25 cellular contexts compared by ENCODE assay signal in the genomic region with DNA sequence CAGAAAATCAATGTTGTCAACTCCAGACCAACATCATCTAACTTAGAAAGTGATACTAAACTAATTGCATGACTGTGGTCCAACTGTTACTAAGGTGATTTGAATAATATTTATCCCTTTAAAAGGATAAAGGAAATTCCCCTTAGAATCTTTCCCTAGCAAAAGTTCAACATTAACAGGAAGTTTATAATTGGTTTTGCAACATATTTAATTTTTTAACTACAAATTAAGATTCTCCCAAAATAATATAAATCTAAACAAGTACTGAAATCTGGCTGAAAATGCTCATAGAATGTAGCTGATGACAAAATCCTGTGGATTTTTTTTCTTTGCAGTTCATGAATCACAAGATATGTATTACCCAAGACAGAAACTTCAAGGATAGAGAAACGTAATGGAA.
A peak's percentile ranks its signal among the peaks of the same experiment; 100 is the strongest.
DNase-seq lines count a peak whose midpoint lies in the region; ATAC-seq and TF ChIP-seq lines count a peak whose summit lies in the region.
"Had no signal": no experiment of that assay in that cellular context is flagged by ENCODE, and none has a peak within 500 bp of the region (broad histone marks: within the 10 kb centered on the region; RNA-seq: fewer than 3 reads in every experiment).

No MANE protein-coding gene starts in this region.

- H3K4me1 ChIP-seq in breast epithelium, result no peaks in the 10 kb centered on the region
- H3K4me1 ChIP-seq: parathyroid adenoma had no signal

- H3K4me3 Mint-ChIP-seq in MCF 10A (ENCODE audit: unreplicated experiment) (no peak overlapping the region), chondrocyte (ENCODE audit: unreplicated experiment) (no peak overlapping the region)
- H3K4me3 Mint-ChIP-seq: activated B cell treated with CpG ODN at 0.5 μM for 24 hours; activated CD8-positive, alpha-beta memory T cell treated with anti-CD3 and anti-CD28 coated beads, Interleukin-2, amount 10 ng/mL, durations not matched to agents 7 days and 5 days; CD4-positive, alpha-beta T cell; stimulated activated memory B cell treated with anti-CD40 and anti-IgM and Interleukin-4, amounts not matched to agents 10 μg/mL and 1 μg/mL and 100 μg/mL, for 72 hours; T-helper 1 cell treated with Interleukin-12 subunit alpha and Interleukin-12 subunit beta and Interleukin-4 antibody, amounts not matched to agents 30 μg/mL and 1 μg/mL, for 36 hours had no signal

- DNase-seq in MCF 10A (ENCODE audit: unreplicated experiment), result peak; percentile 5
- DNase-seq in breast epithelium (ENCODE audit: low spot score in 2 of 2), result no peak
- DNase-seq in chondrocyte (ENCODE audit: low spot score), result no peak
- DNase-seq in kidney tubule cell (ENCODE audit: low spot score), result peak; percentile 33
- no peak for DNase-seq in G401 (ENCODE audit: low spot score)
- DNase-seq in activated CD4-positive, alpha-beta T cell treated with anti-CD3 and anti-CD28 coated beads for 4 hours, result no peak
- DNase-seq in DMS114 treated with DMSO at 0.1 percent for 48 hours (lab: John Stamatoyannopoulos, UW; ENCODE audit: unreplicated experiment), result no peak
- DNase-seq: 8988T; activated B cell treated with CpG ODN at 0.5 μM for 24 hours; activated CD8-positive, alpha-beta memory T cell treated with anti-CD3 and anti-CD28 coated beads, Interleukin-2, amount 10 ng/mL, durations not matched to agents 7 days and 5 days; activated gamma-delta T cell treated with Interleukin-2 at 50 U/mL for 16 hours; aorta; CD4-positive, alpha-beta T cell; dermis blood vessel endothelial cell; DMS79 treated with DMSO at 0.1 percent for 48 hours; hypothalamus; left cardiac atrium; NCI-H1105 had no signal

- POLR2A ChIA-PET in MCF 10A (lab: Yijun Ruan, JAX), result interaction anchor here (0.7 kb wide), 1 partner anchor 81 kb away, joined by 3 read pairs; no protein-coding TSS in a partner anchor

- CTCF ChIA-PET in MCF 10A (lab: Yijun Ruan, JAX), result interaction anchor here (0.6 kb wide), 1 partner anchor 51 kb away, joined by 3 read pairs; no protein-coding TSS in a partner anchor

- H3K9me3 ChIP-seq in breast epithelium, result no peaks in the 10 kb centered on the region
- H3K9me3 ChIP-seq: esophagus muscularis mucosa, tibial nerve had no signal

- H3K27ac Mint-ChIP-seq in MCF 10A (ENCODE audit: low read depth, unreplicated experiment) (no peak overlapping the region), chondrocyte (ENCODE audit: unreplicated experiment) (peak overlapping the region; percentile 49)
- H3K27ac Mint-ChIP-seq: activated B cell treated with CpG ODN at 0.5 μM for 24 hours; activated CD8-positive, alpha-beta memory T cell treated with anti-CD3 and anti-CD28 coated beads, Interleukin-2, amount 10 ng/mL, durations not matched to agents 7 days and 5 days; CD4-positive, alpha-beta T cell; stimulated activated memory B cell treated with anti-CD40 and anti-IgM and Interleukin-4, amounts not matched to agents 10 μg/mL and 1 μg/mL and 100 μg/mL, for 72 hours; T-helper 1 cell treated with Interleukin-12 subunit alpha and Interleukin-12 subunit beta and Interleukin-4 antibody, amounts not matched to agents 30 μg/mL and 1 μg/mL, for 36 hours had no signal

- H3K4me3 ChIP-seq in breast epithelium, result no peak overlapping the region
- H3K4me3 ChIP-seq: esophagus muscularis mucosa, tibial nerve had no signal

- H3K9me3 Mint-ChIP-seq in MCF 10A (ENCODE audit: unreplicated experiment), result no peaks in the 10 kb centered on the region
- H3K9me3 Mint-ChIP-seq in chondrocyte (ENCODE audit: low read depth), result peaks cover under 1% of the 10 kb centered on the region
- H3K9me3 Mint-ChIP-seq: activated B cell treated with CpG ODN at 0.5 μM for 24 hours; CD4-positive, alpha-beta T cell; stimulated activated memory B cell treated with anti-CD40 and anti-IgM and Interleukin-4, amounts not matched to agents 10 μg/mL and 1 μg/mL and 100 μg/mL, for 72 hours; T-helper 1 cell treated with Interleukin-12 subunit alpha and Interleukin-12 subunit beta and Interleukin-4 antibody, amounts not matched to agents 30 μg/mL and 1 μg/mL, for 36 hours had no signal

- no peaks in the 10 kb centered on the region for H3K36me3 ChIP-seq in breast epithelium
- H3K36me3 ChIP-seq: esophagus muscularis mucosa, tibial nerve had no signal

- intact Hi-C loops in MCF 10A (cut with micrococcal nuclease), result no loop called here
- intact Hi-C loops in breast epithelium (cut with DNase I; ENCODE audit: low total_unique reads), result loop anchor here (5.0 kb wide), 1 partner anchor 150 kb away; a partner anchor contains a TSS

- in situ Hi-C loops in G401 (cut with HindIII; ENCODE audit: low sequenced_read_pairs), result no loop called here

- no peak for TF ChIP-seq CTCF in MCF 10A (IDR thresholded peaks at IDR 0.05; ENCODE audit: unreplicated experiment)
- no peak for TF ChIP-seq CTCF in breast epithelium (IDR thresholded peaks at IDR 0.05)
- no peak for TF ChIP-seq CTCF in chondrocyte (IDR thresholded peaks at IDR 0.05)

- no peaks in the 10 kb centered on the region for H3K4me1 Mint-ChIP-seq in MCF 10A (ENCODE audit: insufficient read depth, unreplicated experiment)
- peaks cover 20% of the 10 kb centered on the region for H3K4me1 Mint-ChIP-seq in chondrocyte (ENCODE audit: low read depth)
- H3K4me1 Mint-ChIP-seq: activated B cell treated with CpG ODN at 0.5 μM for 24 hours; activated CD8-positive, alpha-beta memory T cell treated with anti-CD3 and anti-CD28 coated beads, Interleukin-2, amount 10 ng/mL, durations not matched to agents 7 days and 5 days; stimulated activated memory B cell treated with anti-CD40 and anti-IgM and Interleukin-4, amounts not matched to agents 10 μg/mL and 1 μg/mL and 100 μg/mL, for 72 hours had no signal

- no peak for ATAC-seq in GM18502 (IDR thresholded peaks at IDR 0.05; ENCODE audit: poor library complexity, unreplicated experiment)
- ATAC-seq: activated CD8-positive, alpha-beta memory T cell treated with anti-CD3 and anti-CD28 coated beads, Interleukin-2, amount 10 ng/mL, durations not matched to agents 7 days and 5 days; stimulated activated memory B cell treated with anti-CD40 and anti-IgM and Interleukin-4, amounts not matched to agents 10 μg/mL and 1 μg/mL and 100 μg/mL, for 72 hours had no signal

- H3K36me3 Mint-ChIP-seq in MCF 10A (ENCODE audit: insufficient read depth, unreplicated experiment) (peaks cover 4% of the 10 kb centered on the region), chondrocyte (ENCODE audit: low read depth) (no peaks in the 10 kb centered on the region)
- H3K36me3 Mint-ChIP-seq: activated CD8-positive, alpha-beta memory T cell treated with anti-CD3 and anti-CD28 coated beads, Interleukin-2, amount 10 ng/mL, durations not matched to agents 7 days and 5 days; stimulated activated memory B cell treated with anti-CD40 and anti-IgM and Interleukin-4, amounts not matched to agents 10 μg/mL and 1 μg/mL and 100 μg/mL, for 72 hours had no signal

- H3K27me3 Mint-ChIP-seq in MCF 10A (ENCODE audit: insufficient read depth, unreplicated experiment), result no peaks in the 10 kb centered on the region
- no peaks in the 10 kb centered on the region for H3K27me3 Mint-ChIP-seq in chondrocyte (ENCODE audit: low read depth)
- H3K27me3 Mint-ChIP-seq: activated B cell treated with CpG ODN at 0.5 μM for 24 hours; activated CD8-positive, alpha-beta memory T cell treated with anti-CD3 and anti-CD28 coated beads, Interleukin-2, amount 10 ng/mL, durations not matched to agents 7 days and 5 days; CD4-positive, alpha-beta T cell; stimulated activated memory B cell treated with anti-CD40 and anti-IgM and Interleukin-4, amounts not matched to agents 10 μg/mL and 1 μg/mL and 100 μg/mL, for 72 hours had no signal

- no peaks in the 10 kb centered on the region for H3K27me3 ChIP-seq in breast epithelium
- H3K27me3 ChIP-seq: esophagus muscularis mucosa, tibial nerve had no signal

- no peak for TF ChIP-seq POLR2A in breast epithelium (IDR thresholded peaks at IDR 0.05)

- no TSS peak for BruUV-seq in MCF 10A (replicated peaks; lab: Mats Ljungman, UMichigan)

- H3K27ac ChIP-seq in breast epithelium, result no peak overlapping the region
- H3K27ac ChIP-seq: HL-60, parathyroid adenoma had no signal

Comparison
In these comparisons a context has a peak if more than half of its experiments do, and no peak if none do; other contexts are left out.
1. DNase-seq: peak in MCF 10A (single experiment) and kidney tubule cell (single experiment); none in breast epithelium (0 of 2), chondrocyte (single experiment), G401 (single experiment), activated CD4-positive, alpha-beta T cell treated with anti-CD3 and anti-CD28 coated beads for 4 hours (0 of 2) and DMS114 treated with DMSO at 0.1 percent for 48 hours (single experiment).